21 cellular contexts compared by ENCODE assay signal in genomic region chr6:111219785-111220184, GRCh38.
"Had no signal": no experiment of that assay in that cellular context is flagged by ENCODE, and none has a peak within 500 bp of the region (broad histone marks: within the 10 kb centered on the region; RNA-seq: fewer than 3 reads in every experiment).

No MANE protein-coding gene starts in this region.

- H3K36me3 ChIP-seq: SJCRH30 had no signal

- H3K27me3 ChIP-seq: SJCRH30 had no signal

- H3K27ac ChIP-seq: HL-60, SJCRH30 had no signal

- DNase-seq: KBM-7, MM.1S, NCI-H1092 treated with DMSO at 0.1 percent for 48 hours, NCI-H1436, NCI-H187, NCI-H2029, NCI-H2081 treated with DMSO at 0.1 percent for 48 hours, NCI-H2171, NCI-H226, NCI-H446, NCI-H510A, NCI-H524 treated with DMSO at 0.1 percent for 48 hours, NCI-H69, NCI-H774, RPMI8226, SHP77 treated with DMSO at 0.1 percent for 48 hours, SJCRH30 had no signal

- H3K9me3 ChIP-seq: SJCRH30 had no signal

- ATAC-seq: SK-N-SH treated with all-trans-retinoic acid at 6 μM for 48 hours had no signal

- FAIRE-seq: HTR-8/SVneo, RCC 7860 had no signal

- H3K4me1 ChIP-seq: SJCRH30 had no signal

- H3K4me3 ChIP-seq: SJCRH30 had no signal
